In genomic region chr6:116403205-116403604, GRCh38 we compare ENCODE assay signal across 31 cellular contexts. TPM values are rescaled to one million over a fixed set of nuclear protein-coding genes. Genes with fewer than 3 reads are reported as not detected.
"Had no signal": no experiment of that assay in that cellular context is flagged by ENCODE, and none has a peak within 500 bp of the region (broad histone marks: within the 10 kb centered on the region; RNA-seq: fewer than 3 reads in every experiment).

No MANE protein-coding gene starts in this region.

- FAIRE-seq: astrocyte, bronchial epithelial cell had no signal

- H3K27me3 ChIP-seq: adrenal gland, body of pancreas, MG63, Peyer's patch had no signal

- H3K9me3 ChIP-seq: adrenal gland, body of pancreas, MG63, Peyer's patch had no signal

- DNase-seq: activated CD4-positive, alpha-beta T cell treated with anti-CD3 and anti-CD28 coated beads for 36 hours; activated CD4-positive, alpha-beta T cell treated with anti-CD3 and anti-CD28 coated beads, Interleukin-2, amount 10 ng/mL, durations not matched to agents 7 days and 5 days; activated CD4-positive, alpha-beta T cell treated with anti-CD3 and anti-CD28 coated beads, Interleukin-2, amount 50 U/mL, for 48 hours; activated CD8-positive, alpha-beta T cell treated with anti-CD3 and anti-CD28 coated beads, Interleukin-2, amount 10 ng/mL, durations not matched to agents 7 days and 5 days; activated gamma-delta T cell; activated naive CD4-positive, alpha-beta T cell treated with anti-CD3 and anti-CD28 coated beads for 36 hours; activated T-cell treated with anti-CD3 and anti-CD28 coated beads, Interleukin-2, amount 50 U/mL, for 24 hours; adrenal gland; body of pancreas; caudate nucleus; cerebellar nuclear complex; Kasumi-1; MG63; NCI-H1048; NCI-H1694; NCI-H1930; NCI-H2081 treated with DMSO at 0.1 percent for 48 hours; NCI-H226; NCI-H446 treated with DMSO at 0.1 percent for 48 hours; PC-3; Peyer's patch; SIG-M5; T-cell; T1000 had no signal

- H3K4me1 ChIP-seq: body of pancreas had no signal

- H3K27ac ChIP-seq: adrenal gland, body of pancreas, Peyer's patch, RWPE1 had no signal

- H3K36me3 ChIP-seq: adrenal gland, MG63, Peyer's patch had no signal

- ATAC-seq: activated CD4-positive, alpha-beta T cell treated with anti-CD3 and anti-CD28 coated beads for 36 hours; activated CD4-positive, CD25-positive, alpha-beta regulatory T cell treated with anti-CD3 and anti-CD28 coated beads, Interleukin-2, amount 50 U/mL, for 24 hours; activated CD8-positive, alpha-beta T cell treated with anti-CD3 and anti-CD28 coated beads, Interleukin-2, amount 10 ng/mL, durations not matched to agents 7 days and 5 days; activated naive CD4-positive, alpha-beta T cell treated with anti-CD3 and anti-CD28 coated beads, Interleukin-2, amount 50 U/mL, for 72 hours; body of pancreas; PC-3; Right ventricle myocardium inferior; SK-N-SH treated with all-trans-retinoic acid at 6 μM for 48 hours; T-cell had no signal

- H3K4me3 ChIP-seq: adrenal gland, body of pancreas, MG63, Peyer's patch had no signal

RNA-seq across cellular contexts. Expression of gene CALHM6, which starts 58.0 kb away (rescaled TPM):
- total RNA-seq: astrocyte, PC-3 had no signal
